ENCODE assay signal across 19 cellular contexts in the genomic region with DNA sequence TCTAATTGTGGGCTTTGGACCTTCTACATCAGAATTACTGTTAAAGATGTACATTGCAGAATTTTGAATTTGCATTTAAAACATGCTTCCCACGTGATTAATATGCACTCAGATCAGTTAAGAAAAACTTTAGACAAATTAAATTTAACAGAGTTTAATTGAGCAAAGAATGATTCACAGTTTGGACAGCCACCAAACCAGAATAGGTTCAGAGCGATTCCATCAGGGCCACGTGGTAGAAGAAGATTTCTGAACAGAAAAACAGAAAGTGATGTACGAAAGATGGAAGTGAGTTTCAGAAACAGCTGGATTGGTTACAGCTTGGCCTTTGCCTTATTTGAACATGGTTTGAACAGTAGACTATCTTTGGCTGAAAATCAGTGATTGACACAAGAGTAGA.
"Had no signal": no experiment of that assay in that cellular context is flagged by ENCODE, and none has a peak within 500 bp of the region (broad histone marks: within the 10 kb centered on the region; RNA-seq: fewer than 3 reads in every experiment).

No MANE protein-coding gene starts in this region.

- H3K4me1 Mint-ChIP-seq: activated CD4-positive, alpha-beta T cell treated with anti-CD3 and anti-CD28 coated beads for 36 hours; activated naive CD8-positive, alpha-beta T cell treated with anti-CD3 and anti-CD28 coated beads, Interleukin-2, amount 10 ng/mL, durations not matched to agents 7 days and 5 days; immature natural killer cell; nephron; WTC11 had no signal

- H3K9ac ChIP-seq: parathyroid adenoma had no signal

- FAIRE-seq: endometrium had no signal

- H2AFZ ChIP-seq: parathyroid adenoma had no signal

- H3K36me3 ChIP-seq: thyroid gland had no signal

- H3K27me3 ChIP-seq: thyroid gland had no signal

- H3K4me3 ChIP-seq: lung, thyroid gland had no signal

- DNase-seq: activated CD4-positive, alpha-beta T cell treated with anti-CD3 and anti-CD28 coated beads for 36 hours; activated CD4-positive, alpha-beta T cell treated with anti-CD3 and anti-CD28 coated beads, Interleukin-2, amount 50 U/mL, for 48 hours; activated naive CD4-positive, alpha-beta T cell; activated naive CD8-positive, alpha-beta T cell treated with anti-CD3 and anti-CD28 coated beads, Interleukin-2, amount 10 ng/mL, durations not matched to agents 7 days and 5 days; amygdala; cortex of kidney; erythroblast; immature natural killer cell; left colon; stimulated activated CD4-positive, alpha-beta T cell treated with anti-CD3 and anti-CD28 coated beads, Interleukin-2, amount 100 ng/mL, for 24 hours; stimulated activated naive CD4-positive, alpha-beta T cell treated with Interleukin-2 at 50 U/mL for 16 hours; SW 1271; T-helper 2 cell; thyroid gland had no signal

- H3K9me3 Mint-ChIP-seq: nephron, WTC11 had no signal

- H3K27ac ChIP-seq: parathyroid adenoma, thyroid gland had no signal

- H3K79me2 ChIP-seq: parathyroid adenoma had no signal

- H3K9me3 ChIP-seq: thyroid gland had no signal

- H3K27me3 Mint-ChIP-seq: activated CD4-positive, alpha-beta T cell treated with anti-CD3 and anti-CD28 coated beads for 36 hours; activated naive CD8-positive, alpha-beta T cell treated with anti-CD3 and anti-CD28 coated beads, Interleukin-2, amount 10 ng/mL, durations not matched to agents 7 days and 5 days had no signal

- H3K27ac Mint-ChIP-seq: activated CD4-positive, alpha-beta T cell treated with anti-CD3 and anti-CD28 coated beads for 36 hours; activated naive CD8-positive, alpha-beta T cell treated with anti-CD3 and anti-CD28 coated beads, Interleukin-2, amount 10 ng/mL, durations not matched to agents 7 days and 5 days; immature natural killer cell; nephron; WTC11 had no signal

- H3K4me3 Mint-ChIP-seq: activated CD4-positive, alpha-beta T cell treated with anti-CD3 and anti-CD28 coated beads for 36 hours; activated naive CD8-positive, alpha-beta T cell treated with anti-CD3 and anti-CD28 coated beads, Interleukin-2, amount 10 ng/mL, durations not matched to agents 7 days and 5 days; immature natural killer cell; nephron; WTC11 had no signal

- ATAC-seq: activated CD4-positive, alpha-beta T cell treated with anti-CD3 and anti-CD28 coated beads for 36 hours; left colon; WTC11 had no signal

- H3K4me1 ChIP-seq: parathyroid adenoma, thyroid gland had no signal

- H3K36me3 Mint-ChIP-seq: activated naive CD8-positive, alpha-beta T cell treated with anti-CD3 and anti-CD28 coated beads, Interleukin-2, amount 10 ng/mL, durations not matched to agents 7 days and 5 days; WTC11 had no signal
